1 cellular context compared by ENCODE assay signal in the genomic region with DNA sequence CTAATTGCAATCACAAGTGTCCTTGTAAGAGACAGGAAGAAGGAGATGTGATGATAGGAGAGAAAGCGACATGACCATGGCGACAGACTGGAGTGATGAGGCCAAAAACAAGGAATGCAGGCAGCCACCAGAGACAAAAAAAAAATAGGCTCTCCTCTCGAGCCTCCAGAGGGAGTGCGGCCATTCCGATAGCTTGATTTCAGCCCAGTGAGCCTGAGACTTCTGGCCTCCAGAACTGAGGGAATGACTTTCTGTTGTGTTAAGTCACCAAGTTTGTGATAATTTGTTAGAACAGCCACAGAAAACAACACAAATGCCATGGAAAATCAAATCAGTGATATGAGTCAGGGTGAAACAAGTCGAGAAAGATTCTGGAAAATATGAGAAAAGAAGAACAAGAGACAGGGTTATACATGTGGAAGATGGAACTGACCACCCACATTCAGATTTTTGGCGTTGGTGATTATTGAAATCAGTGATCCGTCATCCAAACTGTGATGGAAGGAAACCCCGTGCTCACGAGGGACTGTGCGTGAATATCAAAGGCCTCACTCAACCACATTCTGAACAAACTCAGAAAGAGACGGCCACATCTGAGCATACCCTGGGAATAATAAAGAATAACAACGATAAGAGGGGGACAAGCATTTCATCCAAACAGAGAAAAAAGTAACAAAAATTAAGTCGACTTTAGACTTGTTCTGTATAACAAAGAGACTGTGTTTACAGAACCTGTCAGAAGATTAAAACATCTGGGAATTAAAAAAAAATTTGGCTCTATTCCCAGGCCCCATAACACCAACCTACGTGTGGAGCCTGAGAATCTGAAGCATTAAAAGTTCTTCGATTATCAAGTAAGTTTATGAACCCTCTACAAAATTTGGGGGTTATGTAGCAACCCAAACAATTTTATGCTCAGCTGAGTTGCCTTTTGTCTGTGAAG.
TF ChIP-seq lines count a peak whose summit lies in the region.

No MANE protein-coding gene starts in this region.

TF ChIP-seq in SK-N-SH, 30 proteins besides CTCF, POLR2A, EP300 and RAD21:
- TF ChIP-seq, protein P1, sequence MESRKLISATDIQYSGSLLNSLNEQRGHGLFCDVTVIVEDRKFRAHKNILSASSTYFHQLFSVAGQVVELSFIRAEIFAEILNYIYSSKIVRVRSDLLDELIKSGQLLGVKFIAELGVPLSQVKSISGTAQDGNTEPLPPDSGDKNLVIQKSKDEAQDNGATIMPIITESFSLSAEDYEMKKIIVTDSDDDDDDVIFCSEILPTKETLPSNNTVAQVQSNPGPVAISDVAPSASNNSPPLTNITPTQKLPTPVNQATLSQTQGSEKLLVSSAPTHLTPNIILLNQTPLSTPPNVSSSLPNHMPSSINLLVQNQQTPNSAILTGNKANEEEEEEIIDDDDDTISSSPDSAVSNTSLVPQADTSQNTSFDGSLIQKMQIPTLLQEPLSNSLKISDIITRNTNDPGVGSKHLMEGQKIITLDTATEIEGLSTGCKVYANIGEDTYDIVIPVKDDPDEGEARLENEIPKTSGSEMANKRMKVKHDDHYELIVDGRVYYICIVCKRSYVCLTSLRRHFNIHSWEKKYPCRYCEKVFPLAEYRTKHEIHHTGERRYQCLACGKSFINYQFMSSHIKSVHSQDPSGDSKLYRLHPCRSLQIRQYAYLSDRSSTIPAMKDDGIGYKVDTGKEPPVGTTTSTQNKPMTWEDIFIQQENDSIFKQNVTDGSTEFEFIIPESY (IDR thresholded peaks at IDR 0.05; ENCODE audit: borderline replicate concordance, low read depth) = no peak
- no peak for TF ChIP-seq POLR2AphosphoS5 (IDR thresholded peaks at IDR 0.05; ENCODE audit: low read depth, low read length)
- TF ChIP-seq SMC3 (IDR thresholded peaks at IDR 0.05; ENCODE audit: low read depth, low read length) = no peak
- TF ChIP-seq TCF12 (IDR thresholded peaks at IDR 0.05) = no peak
- no peak for TF ChIP-seq NFIC (IDR thresholded peaks at IDR 0.05; ENCODE audit: borderline replicate concordance)
- no peak for TF ChIP-seq FOXM1 (IDR thresholded peaks at IDR 0.05; ENCODE audit: low read depth)
- TF ChIP-seq, protein P2, sequence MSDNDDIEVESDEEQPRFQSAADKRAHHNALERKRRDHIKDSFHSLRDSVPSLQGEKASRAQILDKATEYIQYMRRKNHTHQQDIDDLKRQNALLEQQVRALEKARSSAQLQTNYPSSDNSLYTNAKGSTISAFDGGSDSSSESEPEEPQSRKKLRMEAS (IDR thresholded peaks at IDR 0.05; ENCODE audit: low read depth) = no peak
- TF ChIP-seq GABPA (IDR thresholded peaks at IDR 0.05; ENCODE audit: low read depth) = no peak
- TF ChIP-seq EZH2phosphoT487 (IDR thresholded peaks at IDR 0.05; ENCODE audit: borderline replicate concordance, low read depth) = no peak
- TF ChIP-seq, protein P3, sequence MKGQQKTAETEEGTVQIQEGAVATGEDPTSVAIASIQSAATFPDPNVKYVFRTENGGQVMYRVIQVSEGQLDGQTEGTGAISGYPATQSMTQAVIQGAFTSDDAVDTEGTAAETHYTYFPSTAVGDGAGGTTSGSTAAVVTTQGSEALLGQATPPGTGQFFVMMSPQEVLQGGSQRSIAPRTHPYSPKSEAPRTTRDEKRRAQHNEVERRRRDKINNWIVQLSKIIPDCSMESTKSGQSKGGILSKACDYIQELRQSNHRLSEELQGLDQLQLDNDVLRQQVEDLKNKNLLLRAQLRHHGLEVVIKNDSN (IDR thresholded peaks at IDR 0.05; ENCODE audit: borderline replicate concordance, low read depth) = no peak
